Comparison of ENCODE assay signal across 2 cellular contexts in the genomic region with DNA sequence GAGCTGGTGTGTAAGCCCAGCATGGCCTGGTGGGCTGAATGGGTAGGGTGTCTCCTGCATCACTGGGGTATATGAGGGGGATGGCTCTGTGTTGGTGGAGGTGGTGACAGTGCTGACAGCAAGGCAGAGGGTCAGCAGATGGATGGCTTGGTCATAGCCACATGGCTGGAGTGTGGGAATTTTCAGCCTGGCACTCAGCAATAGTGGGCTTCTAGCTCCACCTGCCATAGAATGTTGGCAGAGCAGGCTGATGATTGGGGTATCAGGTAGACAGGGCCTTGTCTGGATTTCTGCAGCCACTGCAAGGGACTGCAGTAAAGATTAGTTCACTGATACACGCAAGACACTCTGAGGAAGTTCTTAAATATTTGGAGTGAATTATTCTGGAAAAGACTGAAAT.
TF ChIP-seq lines count a peak whose summit lies in the region.

No MANE protein-coding gene starts in this region.

TF ChIP-seq in GM23338, 12 proteins besides CTCF, POLR2A, EP300 and RAD21 (continued from another document):
- TF ChIP-seq, protein P1, sequence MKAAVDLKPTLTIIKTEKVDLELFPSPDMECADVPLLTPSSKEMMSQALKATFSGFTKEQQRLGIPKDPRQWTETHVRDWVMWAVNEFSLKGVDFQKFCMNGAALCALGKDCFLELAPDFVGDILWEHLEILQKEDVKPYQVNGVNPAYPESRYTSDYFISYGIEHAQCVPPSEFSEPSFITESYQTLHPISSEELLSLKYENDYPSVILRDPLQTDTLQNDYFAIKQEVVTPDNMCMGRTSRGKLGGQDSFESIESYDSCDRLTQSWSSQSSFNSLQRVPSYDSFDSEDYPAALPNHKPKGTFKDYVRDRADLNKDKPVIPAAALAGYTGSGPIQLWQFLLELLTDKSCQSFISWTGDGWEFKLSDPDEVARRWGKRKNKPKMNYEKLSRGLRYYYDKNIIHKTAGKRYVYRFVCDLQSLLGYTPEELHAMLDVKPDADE (IDR thresholded peaks at IDR 0.05) = no peak
- TF ChIP-seq ZNF331 (CRISPR knock-in tag; IDR thresholded peaks at IDR 0.05; ENCODE audit: low read depth) (no peak), NANOG (IDR thresholded peaks at IDR 0.05; ENCODE audit: borderline replicate concordance) (no peak), POLR2AphosphoS5 (IDR thresholded peaks at IDR 0.05; ENCODE audit: low read depth) (no peak), ZNF114 (CRISPR knock-in tag; IDR thresholded peaks at IDR 0.05) (no peak), STAT1 (IDR thresholded peaks at IDR 0.05; ENCODE audit: unreplicated experiment) (no peak), CREB1 (CRISPR knock-in tag; IDR thresholded peaks at IDR 0.05; ENCODE audit: low read depth) (no peak), EZH2 (IDR thresholded peaks at IDR 0.05; ENCODE audit: low read depth, unreplicated experiment) (no peak)
- TF ChIP-seq, protein P2, sequence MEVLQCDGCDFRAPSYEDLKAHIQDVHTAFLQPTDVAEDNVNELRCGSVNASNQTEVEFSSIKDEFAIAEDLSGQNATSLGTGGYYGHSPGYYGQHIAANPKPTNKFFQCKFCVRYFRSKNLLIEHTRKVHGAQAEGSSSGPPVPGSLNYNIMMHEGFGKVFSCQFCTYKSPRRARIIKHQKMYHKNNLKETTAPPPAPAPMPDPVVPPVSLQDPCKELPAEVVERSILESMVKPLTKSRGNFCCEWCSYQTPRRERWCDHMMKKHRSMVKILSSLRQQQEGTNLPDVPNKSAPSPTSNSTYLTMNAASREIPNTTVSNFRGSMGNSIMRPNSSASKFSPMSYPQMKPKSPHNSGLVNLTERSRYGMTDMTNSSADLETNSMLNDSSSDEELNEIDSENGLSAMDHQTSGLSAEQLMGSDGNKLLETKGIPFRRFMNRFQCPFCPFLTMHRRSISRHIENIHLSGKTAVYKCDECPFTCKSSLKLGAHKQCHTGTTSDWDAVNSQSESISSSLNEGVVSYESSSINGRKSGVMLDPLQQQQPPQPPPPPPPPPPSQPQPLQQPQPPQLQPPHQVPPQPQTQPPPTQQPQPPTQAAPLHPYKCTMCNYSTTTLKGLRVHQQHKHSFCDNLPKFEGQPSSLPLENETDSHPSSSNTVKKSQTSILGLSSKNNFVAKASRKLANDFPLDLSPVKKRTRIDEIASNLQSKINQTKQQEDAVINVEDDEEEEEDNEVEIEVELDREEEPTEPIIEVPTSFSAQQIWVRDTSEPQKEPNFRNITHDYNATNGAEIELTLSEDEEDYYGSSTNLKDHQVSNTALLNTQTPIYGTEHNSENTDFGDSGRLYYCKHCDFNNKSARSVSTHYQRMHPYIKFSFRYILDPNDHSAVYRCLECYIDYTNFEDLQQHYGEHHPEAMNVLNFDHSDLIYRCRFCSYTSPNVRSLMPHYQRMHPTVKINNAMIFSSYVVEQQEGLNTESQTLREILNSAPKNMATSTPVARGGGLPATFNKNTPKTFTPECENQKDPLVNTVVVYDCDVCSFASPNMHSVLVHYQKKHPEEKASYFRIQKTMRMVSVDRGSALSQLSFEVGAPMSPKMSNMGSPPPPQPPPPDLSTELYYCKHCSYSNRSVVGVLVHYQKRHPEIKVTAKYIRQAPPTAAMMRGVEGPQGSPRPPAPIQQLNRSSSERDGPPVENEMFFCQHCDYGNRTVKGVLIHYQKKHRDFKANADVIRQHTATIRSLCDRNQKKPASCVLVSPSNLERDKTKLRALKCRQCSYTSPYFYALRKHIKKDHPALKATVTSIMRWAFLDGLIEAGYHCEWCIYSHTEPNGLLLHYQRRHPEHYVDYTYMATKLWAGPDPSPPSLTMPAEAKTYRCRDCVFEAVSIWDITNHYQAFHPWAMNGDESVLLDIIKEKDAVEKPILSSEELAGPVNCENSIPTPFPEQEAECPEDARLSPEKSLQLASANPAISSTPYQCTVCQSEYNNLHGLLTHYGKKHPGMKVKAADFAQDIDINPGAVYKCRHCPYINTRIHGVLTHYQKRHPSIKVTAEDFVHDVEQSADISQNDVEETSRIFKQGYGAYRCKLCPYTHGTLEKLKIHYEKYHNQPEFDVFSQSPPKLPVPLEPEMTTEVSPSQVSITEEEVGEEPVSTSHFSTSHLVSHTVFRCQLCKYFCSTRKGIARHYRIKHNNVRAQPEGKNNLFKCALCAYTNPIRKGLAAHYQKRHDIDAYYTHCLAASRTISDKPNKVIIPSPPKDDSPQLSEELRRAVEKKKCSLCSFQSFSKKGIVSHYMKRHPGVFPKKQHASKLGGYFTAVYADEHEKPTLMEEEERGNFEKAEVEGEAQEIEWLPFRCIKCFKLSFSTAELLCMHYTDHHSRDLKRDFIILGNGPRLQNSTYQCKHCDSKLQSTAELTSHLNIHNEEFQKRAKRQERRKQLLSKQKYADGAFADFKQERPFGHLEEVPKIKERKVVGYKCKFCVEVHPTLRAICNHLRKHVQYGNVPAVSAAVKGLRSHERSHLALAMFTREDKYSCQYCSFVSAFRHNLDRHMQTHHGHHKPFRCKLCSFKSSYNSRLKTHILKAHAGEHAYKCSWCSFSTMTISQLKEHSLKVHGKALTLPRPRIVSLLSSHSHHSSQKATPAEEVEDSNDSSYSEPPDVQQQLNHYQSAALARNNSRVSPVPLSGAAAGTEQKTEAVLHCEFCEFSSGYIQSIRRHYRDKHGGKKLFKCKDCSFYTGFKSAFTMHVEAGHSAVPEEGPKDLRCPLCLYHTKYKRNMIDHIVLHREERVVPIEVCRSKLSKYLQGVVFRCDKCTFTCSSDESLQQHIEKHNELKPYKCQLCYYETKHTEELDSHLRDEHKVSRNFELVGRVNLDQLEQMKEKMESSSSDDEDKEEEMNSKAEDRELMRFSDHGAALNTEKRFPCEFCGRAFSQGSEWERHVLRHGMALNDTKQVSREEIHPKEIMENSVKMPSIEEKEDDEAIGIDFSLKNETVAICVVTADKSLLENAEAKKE (CRISPR knock-in tag; IDR thresholded peaks at IDR 0.05) = no peak
- TF ChIP-seq, protein P3, sequence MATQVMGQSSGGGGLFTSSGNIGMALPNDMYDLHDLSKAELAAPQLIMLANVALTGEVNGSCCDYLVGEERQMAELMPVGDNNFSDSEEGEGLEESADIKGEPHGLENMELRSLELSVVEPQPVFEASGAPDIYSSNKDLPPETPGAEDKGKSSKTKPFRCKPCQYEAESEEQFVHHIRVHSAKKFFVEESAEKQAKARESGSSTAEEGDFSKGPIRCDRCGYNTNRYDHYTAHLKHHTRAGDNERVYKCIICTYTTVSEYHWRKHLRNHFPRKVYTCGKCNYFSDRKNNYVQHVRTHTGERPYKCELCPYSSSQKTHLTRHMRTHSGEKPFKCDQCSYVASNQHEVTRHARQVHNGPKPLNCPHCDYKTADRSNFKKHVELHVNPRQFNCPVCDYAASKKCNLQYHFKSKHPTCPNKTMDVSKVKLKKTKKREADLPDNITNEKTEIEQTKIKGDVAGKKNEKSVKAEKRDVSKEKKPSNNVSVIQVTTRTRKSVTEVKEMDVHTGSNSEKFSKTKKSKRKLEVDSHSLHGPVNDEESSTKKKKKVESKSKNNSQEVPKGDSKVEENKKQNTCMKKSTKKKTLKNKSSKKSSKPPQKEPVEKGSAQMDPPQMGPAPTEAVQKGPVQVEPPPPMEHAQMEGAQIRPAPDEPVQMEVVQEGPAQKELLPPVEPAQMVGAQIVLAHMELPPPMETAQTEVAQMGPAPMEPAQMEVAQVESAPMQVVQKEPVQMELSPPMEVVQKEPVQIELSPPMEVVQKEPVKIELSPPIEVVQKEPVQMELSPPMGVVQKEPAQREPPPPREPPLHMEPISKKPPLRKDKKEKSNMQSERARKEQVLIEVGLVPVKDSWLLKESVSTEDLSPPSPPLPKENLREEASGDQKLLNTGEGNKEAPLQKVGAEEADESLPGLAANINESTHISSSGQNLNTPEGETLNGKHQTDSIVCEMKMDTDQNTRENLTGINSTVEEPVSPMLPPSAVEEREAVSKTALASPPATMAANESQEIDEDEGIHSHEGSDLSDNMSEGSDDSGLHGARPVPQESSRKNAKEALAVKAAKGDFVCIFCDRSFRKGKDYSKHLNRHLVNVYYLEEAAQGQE (IDR thresholded peaks at IDR 0.05; ENCODE audit: unreplicated experiment) = no peak

TF ChIP-seq in K562, 482 proteins besides CTCF, POLR2A, EP300 and RAD21:
- TF ChIP-seq, protein P4, sequence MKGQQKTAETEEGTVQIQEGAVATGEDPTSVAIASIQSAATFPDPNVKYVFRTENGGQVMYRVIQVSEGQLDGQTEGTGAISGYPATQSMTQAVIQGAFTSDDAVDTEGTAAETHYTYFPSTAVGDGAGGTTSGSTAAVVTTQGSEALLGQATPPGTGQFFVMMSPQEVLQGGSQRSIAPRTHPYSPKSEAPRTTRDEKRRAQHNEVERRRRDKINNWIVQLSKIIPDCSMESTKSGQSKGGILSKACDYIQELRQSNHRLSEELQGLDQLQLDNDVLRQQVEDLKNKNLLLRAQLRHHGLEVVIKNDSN (CRISPR knock-in tag; IDR thresholded peaks at IDR 0.05) = 0 out of 2 replicates have a peak, but pooled peaks have one; percentile 12
- TF ChIP-seq NFRKB (IDR thresholded peaks at IDR 0.05; ENCODE audit: low read depth) = no peak
